In genomic region chr10:112831826-112832225, GRCh38 we compare ENCODE assay signal across 22 cellular contexts.
"Had no signal": no experiment of that assay in that cellular context is flagged by ENCODE, and none has a peak within 500 bp of the region (broad histone marks: within the 10 kb centered on the region; RNA-seq: fewer than 3 reads in every experiment).

No MANE protein-coding gene starts in this region.

- H3K4me3 ChIP-seq: adrenal gland, breast epithelium, dorsolateral prefrontal cortex, esophagus squamous epithelium, gastrocnemius medialis, lung, thoracic aorta, upper lobe of left lung had no signal

- H3K27ac ChIP-seq: adrenal gland, breast epithelium, dorsolateral prefrontal cortex, esophagus squamous epithelium, gastrocnemius medialis, thoracic aorta, upper lobe of left lung had no signal

- H3K4me1 Mint-ChIP-seq: activated T-helper 17 cell treated with anti-CD3 and anti-CD28 coated beads, Interleukin-2, amount 50 U/mL, for 72 hours had no signal

- H3K4me3 Mint-ChIP-seq: activated CD8-positive, alpha-beta T cell treated with anti-CD3 and anti-CD28 coated beads, Interleukin-2, amount 10 ng/mL, durations not matched to agents 7 days and 5 days; activated naive CD8-positive, alpha-beta T cell; activated T-helper 17 cell treated with anti-CD3 and anti-CD28 coated beads, Interleukin-2, amount 50 U/mL, for 72 hours; central memory CD8-positive, alpha-beta T cell; effector memory CD8-positive, alpha-beta T cell; naive thymus-derived CD4-positive, alpha-beta T cell had no signal

- H3K9me3 Mint-ChIP-seq: activated T-helper 17 cell treated with anti-CD3 and anti-CD28 coated beads, Interleukin-2, amount 50 U/mL, for 72 hours; central memory CD8-positive, alpha-beta T cell; effector memory CD8-positive, alpha-beta T cell had no signal

- H3K4me1 ChIP-seq: breast epithelium had no signal

- H3K27ac Mint-ChIP-seq: activated CD8-positive, alpha-beta T cell treated with anti-CD3 and anti-CD28 coated beads, Interleukin-2, amount 10 ng/mL, durations not matched to agents 7 days and 5 days; activated naive CD8-positive, alpha-beta T cell; activated T-helper 17 cell treated with anti-CD3 and anti-CD28 coated beads, Interleukin-2, amount 50 U/mL, for 72 hours; naive thymus-derived CD4-positive, alpha-beta T cell had no signal

- H3K36me3 ChIP-seq: adrenal gland, breast epithelium, esophagus squamous epithelium, gastrocnemius medialis, thoracic aorta, upper lobe of left lung had no signal

- DNase-seq: activated CD4-positive, alpha-beta T cell treated with anti-CD3 and anti-CD28 coated beads, Interleukin-2, amount 50 U/mL, for 1 hour; activated CD4-positive, CD25-positive, alpha-beta regulatory T cell treated with anti-CD3 and anti-CD28 coated beads, Interleukin-2, amount 50 U/mL, for 72 hours; activated CD8-positive, alpha-beta T cell treated with anti-CD3 and anti-CD28 coated beads, Interleukin-2, amount 10 ng/mL, durations not matched to agents 7 days and 5 days; activated naive CD4-positive, alpha-beta T cell; adrenal gland; dorsolateral prefrontal cortex; effector memory CD8-positive, alpha-beta T cell; esophagus squamous epithelium; gastrocnemius medialis; hippocampal formation; naive thymus-derived CD4-positive, alpha-beta T cell; retina; stimulated activated CD4-positive, alpha-beta T cell treated with anti-CD3 and anti-CD28 coated beads, Interleukin-4, amount 100 ng/mL, for 24 hours; stimulated activated naive CD4-positive, alpha-beta T cell treated with Interleukin-2 at 50 U/mL for 16 hours; upper lobe of left lung had no signal

- H3K27me3 Mint-ChIP-seq: activated naive CD8-positive, alpha-beta T cell; activated T-helper 17 cell treated with anti-CD3 and anti-CD28 coated beads, Interleukin-2, amount 50 U/mL, for 72 hours; central memory CD8-positive, alpha-beta T cell; effector memory CD8-positive, alpha-beta T cell; naive thymus-derived CD4-positive, alpha-beta T cell had no signal

- ATAC-seq: activated CD8-positive, alpha-beta T cell treated with anti-CD3 and anti-CD28 coated beads, Interleukin-2, amount 10 ng/mL, durations not matched to agents 7 days and 5 days; activated T-helper 17 cell treated with anti-CD3 and anti-CD28 coated beads, Interleukin-2, amount 50 U/mL, for 72 hours; effector memory CD8-positive, alpha-beta T cell; gastrocnemius medialis; left lobe of liver; naive thymus-derived CD4-positive, alpha-beta T cell had no signal

- H3K9me3 ChIP-seq: adrenal gland, breast epithelium, esophagus squamous epithelium, gastrocnemius medialis, thoracic aorta, upper lobe of left lung had no signal

- H3K27me3 ChIP-seq: adrenal gland, breast epithelium, dorsolateral prefrontal cortex, esophagus squamous epithelium, gastrocnemius medialis, upper lobe of left lung had no signal
